In the genomic region with DNA sequence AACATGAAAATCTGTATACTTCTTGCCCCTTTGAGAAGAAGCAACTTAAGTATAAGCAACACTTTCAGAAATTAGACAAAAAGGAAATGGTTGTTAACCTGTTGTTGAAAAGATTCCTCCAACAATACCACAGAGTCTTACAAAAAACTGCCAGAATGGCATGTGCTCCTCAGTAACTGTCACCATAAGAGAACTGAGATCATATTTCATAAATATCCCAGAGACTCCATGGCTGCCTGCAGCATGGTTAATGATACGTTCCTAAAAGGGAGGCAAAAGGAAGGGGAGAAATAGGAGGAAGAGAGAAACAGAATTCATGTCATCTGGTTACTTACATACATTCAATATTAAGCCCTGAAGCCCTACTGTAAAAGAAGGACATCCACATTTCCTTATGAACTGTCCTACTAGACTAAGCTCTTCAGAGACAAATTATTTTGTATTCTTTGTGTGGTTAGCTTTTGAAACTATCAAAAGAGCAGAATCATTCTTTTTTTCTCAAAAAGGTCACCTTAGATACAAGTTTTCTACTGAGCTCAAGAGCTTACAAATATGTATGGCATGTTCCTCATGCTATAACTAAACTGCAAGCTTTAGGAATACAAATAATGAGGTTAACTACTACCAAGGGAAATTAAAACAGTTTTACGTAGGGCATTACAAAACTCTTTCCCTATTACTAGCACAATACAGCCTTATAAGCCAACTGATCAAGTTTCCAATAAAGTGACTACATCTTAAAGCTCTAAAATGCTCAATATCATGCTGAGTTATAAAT, we compare ENCODE assay signal across 12 cellular contexts. TPM values are rescaled to one million over a fixed set of nuclear protein-coding genes. Genes with fewer than 3 reads are reported as not detected.
DNase-seq lines count a peak whose midpoint lies in the region; ATAC-seq, FAIRE-seq and TF ChIP-seq lines count a peak whose summit lies in the region.
"Had no signal": no experiment of that assay in that cellular context is flagged by ENCODE, and none has a peak within 500 bp of the region (broad histone marks: within the 10 kb centered on the region; RNA-seq: fewer than 3 reads in every experiment).

No MANE protein-coding gene starts in this region.

- TF ChIP-seq POLR2A in heart left ventricle (IDR thresholded peaks at IDR 0.05): no peak
- TF ChIP-seq POLR2A in esophagus squamous epithelium (IDR thresholded peaks at IDR 0.05): no peak

- FAIRE-seq in GM19239 (lab: Jason Lieb, UNC): no peak

- peak in 3 of 4 donors; percentile 64 to 84 (median 73) for ATAC-seq in heart left ventricle
- ATAC-seq in right cardiac atrium: no peak
- ATAC-seq in left cardiac atrium: peak; percentile 44 to 61
- ATAC-seq: Panc1 had no signal

- H3K9me3 ChIP-seq in heart left ventricle (no peaks in the 10 kb centered on the region), right cardiac atrium (ENCODE audit: control insufficient read depth, low read length) (no peaks in the 10 kb centered on the region), esophagus squamous epithelium (no peaks in the 10 kb centered on the region)

- H3K4me3 ChIP-seq in heart left ventricle: no peak overlapping the region
- H3K4me3 ChIP-seq in right cardiac atrium (ENCODE audit: low read length): no peak overlapping the region
- no peak overlapping the region for H3K4me3 ChIP-seq in esophagus squamous epithelium

- TF ChIP-seq CTCF in heart left ventricle (IDR thresholded peaks at IDR 0.05) (no peak), esophagus squamous epithelium (IDR thresholded peaks at IDR 0.05) (no peak)

- peak overlapping the region in 8 of 12 donors; percentile 13 to 56 (median 36) for H3K27ac ChIP-seq in heart left ventricle
- H3K27ac ChIP-seq in right cardiac atrium (ENCODE audit: low read length): no peak overlapping the region
- H3K27ac ChIP-seq in esophagus squamous epithelium: no peak overlapping the region

- peaks cover 0 to 98% (median 82%) of the 10 kb centered on the region in 9 donors for H3K36me3 ChIP-seq in heart left ventricle
- H3K36me3 ChIP-seq in esophagus squamous epithelium: peaks cover 0 to 94% (median 7%) of the 10 kb centered on the region in 3 donors

- WGBS in heart left ventricle, 4 donors: 68 to 78% (median 70%) methylated on average over 2 of the region's 2 CpGs
- WGBS in right cardiac atrium: 77% methylated on average over 2 of the region's 2 CpGs
- 87 to 88% methylated on average over 2 of the region's 2 CpGs for WGBS in esophagus squamous epithelium, 2 donors

- H3K27me3 ChIP-seq in heart left ventricle (no peaks in the 10 kb centered on the region), right cardiac atrium (ENCODE audit: control insufficient read depth, insufficient read depth) (no peaks in the 10 kb centered on the region), esophagus squamous epithelium (no peaks in the 10 kb centered on the region)

- DNase-seq in heart left ventricle (no peak), right cardiac atrium (no peak), NCI-H2171 treated with DMSO at 0.1 percent for 48 hours (lab: John Stamatoyannopoulos, UW) (peak; percentile 70), left cardiac atrium (no peak), NCI-H446 (lab: John Stamatoyannopoulos, UW) (no peak), GM19239 (ENCODE audit: insufficient read length, low spot score) (no peak), esophagus squamous epithelium (lab: John Stamatoyannopoulos, UW) (no peak)
- DNase-seq: DMS79, KG1, NCI-H1417, NCI-H187 treated with DMSO at 0.1 percent for 48 hours had no signal

- intact Hi-C loops in heart left ventricle (cut with DNase I) (no loop called here), right cardiac atrium (cut with DNase I) (no loop called here), left cardiac atrium (cut with DNase I) (no loop called here), esophagus squamous epithelium (cut with DNase I) (no loop called here)

- peaks cover 0 to 17% (median 0%) of the 10 kb centered on the region in 12 donors for H3K4me1 ChIP-seq in heart left ventricle
- H3K4me1 ChIP-seq in right cardiac atrium (ENCODE audit: control insufficient read depth, insufficient read depth, low read length): no peaks in the 10 kb centered on the region
- no peaks in the 10 kb centered on the region for H3K4me1 ChIP-seq in esophagus squamous epithelium

RNA-seq across cellular contexts. Expression of gene ERGIC2, which starts 37.8 kb away (rescaled TPM):
- total RNA-seq in heart left ventricle (100 to 1,000 TPM in 2 of 9 donors, 10 to 100 TPM in 7; 45.5 to 123 (median 84.8) TPM), right cardiac atrium (100 to 1,000 TPM in 2 of 4 donors, 10 to 100 TPM in 2; 83.1 to 111 (median 102) TPM), left cardiac atrium (10 to 100 TPM; 77.5 to 87.2 TPM), esophagus squamous epithelium (10 to 100 TPM; 48.0 to 99.0 (median 64.5) TPM)
- polyA plus RNA-seq in heart left ventricle (100 to 1,000 TPM in 1 of 2 donors, 10 to 100 TPM in 1; 62.6 to 134 TPM), right cardiac atrium (78.2 TPM)

Comparison
In these comparisons a context has a peak if more than half of its experiments do, and no peak if none do; other contexts are left out.
1. ATAC-seq: peak in heart left ventricle (3 of 4) and left cardiac atrium (2 of 2); none in right cardiac atrium (0 of 2).
2. H3K27ac ChIP-seq: peak in heart left ventricle (8 of 12); none in right cardiac atrium (single experiment) and esophagus squamous epithelium (0 of 4).